In genomic region chr20:10079964-10080363, GRCh38 we compare ENCODE assay signal across 17 cellular contexts. TPM values are rescaled to one million over a fixed set of nuclear protein-coding genes. Genes with fewer than 3 reads are reported as not detected.
DNase-seq lines count a peak whose midpoint lies in the region; TF ChIP-seq lines count a peak whose summit lies in the region.
"Had no signal": no experiment of that assay in that cellular context is flagged by ENCODE, and none has a peak within 500 bp of the region (broad histone marks: within the 10 kb centered on the region; RNA-seq: fewer than 3 reads in every experiment).

No MANE protein-coding gene starts in this region.

- H4K20me1 ChIP-seq in GM23248 (ENCODE audit: insufficient read depth) = no peaks in the 10 kb centered on the region

- no peaks in the 10 kb centered on the region for H3K9me3 ChIP-seq in GM23248 (ENCODE audit: low read depth)
- H3K9me3 ChIP-seq: ascending aorta, heart left ventricle, right lobe of liver had no signal

- TF ChIP-seq CTCF in fibroblast of the aortic adventitia (IDR thresholded peaks at IDR 0.05; ENCODE audit: insufficient read depth, low read length) = no peak

- peaks cover 18% of the 10 kb centered on the region for H3K4me1 ChIP-seq in GM23248 (ENCODE audit: insufficient read depth)
- H3K4me1 ChIP-seq: ascending aorta, right lobe of liver had no signal

- H3K9me2 ChIP-seq in GM23248 (ENCODE audit: insufficient read depth) = no peaks in the 10 kb centered on the region

- no peaks in the 10 kb centered on the region for H3K79me2 ChIP-seq in GM23248 (ENCODE audit: insufficient read depth)

- no peak overlapping the region for H2AFZ ChIP-seq in GM23248

- DNase-seq in GM23248 (peak; percentile 85), amniotic epithelial cell (ENCODE audit: low read depth) (peak; percentile 100), fibroblast of the aortic adventitia (ENCODE audit: low read depth) (peak; percentile 82), stromal cell of bone marrow (ENCODE audit: low read depth) (peak; percentile 70), RPMI8226 (no peak), activated T-cell treated with anti-CD3 and anti-CD28 coated beads for 4 hours (no peak), NCI-H1930 (lab: John Stamatoyannopoulos, UW) (no peak), NCI-H1092 (lab: John Stamatoyannopoulos, UW) (no peak)
- DNase-seq: effector CD4-positive, alpha-beta T cell; H9; heart left ventricle; KBM-7; NCI-H1436 treated with DMSO at 0.1 percent for 48 hours; NCI-H524 treated with DMSO at 0.1 percent for 48 hours; right lobe of liver; stimulated activated naive CD4-positive, alpha-beta T cell treated with Interleukin-2 at 50 U/mL for 16 hours had no signal

- H3K27me3 ChIP-seq in GM23248 (replicated peaks; ENCODE audit: insufficient read depth) = no peaks in the 10 kb centered on the region
- H3K27me3 ChIP-seq: ascending aorta, right lobe of liver had no signal

- H3F3A ChIP-seq in GM23248 (ENCODE audit: insufficient read depth) = peaks cover 13% of the 10 kb centered on the region

- H3K27ac ChIP-seq in GM23248 = no peak overlapping the region
- H3K27ac ChIP-seq: ascending aorta, right lobe of liver had no signal

- H3K4me2 ChIP-seq in GM23248 (ENCODE audit: unreplicated experiment) = no peak overlapping the region

- in situ Hi-C loops in GM23248 (cut with MboI) = no loop called here

- no peaks in the 10 kb centered on the region for H3K36me3 ChIP-seq in GM23248 (ENCODE audit: low read depth)
- H3K36me3 ChIP-seq: ascending aorta, heart left ventricle, right lobe of liver had no signal

- H3K9ac ChIP-seq in GM23248 = no peak overlapping the region

- H3K4me3 ChIP-seq in GM23248 (no peak overlapping the region), fibroblast of the aortic adventitia (ENCODE audit: low read depth, low read length) (no peak overlapping the region)
- H3K4me3 ChIP-seq: ascending aorta, heart left ventricle, right lobe of liver had no signal

RNA-seq across cellular contexts. Expression of gene ANKEF1, which starts 45.2 kb away (rescaled TPM):
- 0.22 and 0.76 TPM in 2 replicates for total RNA-seq in GM23248 (2014; rRNA removed; shearing (Covaris generic))
- 0.06 TPM in 2 replicates for polyA plus RNA-seq in GM23248 (2016; fragmentation: Nextera tagmentation; extraction: Ambion mirVana)
- 0.65 and 1.8 TPM in 2 replicates for total RNA-seq in fibroblast of the aortic adventitia (ENCODE audit: low replicate concordance)

Comparison
In these comparisons a context has a peak if more than half of its experiments do, and no peak if none do; other contexts are left out.
1. DNase-seq: peak in GM23248 (single experiment), amniotic epithelial cell (single experiment), fibroblast of the aortic adventitia (single experiment) and stromal cell of bone marrow (single experiment); none in RPMI8226 (single experiment), activated T-cell treated with anti-CD3 and anti-CD28 coated beads for 4 hours (single experiment), NCI-H1930 (0 of 2) and NCI-H1092 (single experiment).